ENCODE assay signal across 8 cellular contexts in the genomic region with DNA sequence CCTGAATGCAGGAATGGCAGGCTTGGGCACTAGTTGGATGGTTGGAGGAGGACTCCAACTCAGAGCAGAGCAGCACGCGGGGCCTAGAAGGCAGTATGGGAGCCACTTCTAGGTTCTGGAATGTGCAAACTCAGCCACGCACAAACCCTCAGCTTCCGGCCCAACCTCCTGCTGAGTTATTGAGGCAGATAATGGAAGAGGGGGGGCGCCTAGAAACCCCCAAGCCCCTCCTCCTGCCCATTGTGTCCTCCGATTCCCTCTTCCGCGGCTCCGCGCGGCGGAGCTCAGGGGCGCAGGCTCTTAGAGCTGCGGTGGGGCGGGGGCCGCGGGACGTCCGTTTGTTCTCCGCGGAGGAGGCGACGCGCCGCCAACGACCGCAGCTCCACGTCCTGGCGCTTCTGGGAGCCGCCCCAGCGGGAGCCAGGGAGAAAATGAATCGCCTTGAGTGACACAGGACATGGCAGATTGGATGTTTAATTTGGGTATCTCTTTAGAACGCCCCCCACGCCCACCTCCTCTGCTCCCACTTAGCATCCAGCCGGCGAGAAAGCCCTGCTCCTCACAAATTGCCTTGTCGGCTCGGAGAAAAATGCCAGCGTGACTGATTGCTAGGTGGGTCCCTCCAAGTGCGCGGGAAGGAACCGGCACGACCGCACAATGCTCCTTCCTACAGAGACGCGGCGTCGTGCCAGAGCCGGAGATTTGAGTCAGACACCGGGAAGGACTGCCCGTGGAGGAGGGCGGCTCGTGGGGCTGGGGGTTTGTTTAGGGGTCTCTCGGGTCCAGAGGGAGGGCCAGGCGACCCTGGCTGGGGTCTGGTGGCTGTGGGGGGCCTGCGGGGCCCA.
A peak's percentile ranks its signal among the peaks of the same experiment; 100 is the strongest.
DNase-seq lines count a peak whose midpoint lies in the region; ATAC-seq and TF ChIP-seq lines count a peak whose summit lies in the region.

No MANE protein-coding gene starts in this region.

- peaks cover 4 to 10% (median 7%) of the 10 kb centered on the region in 4 donors for H3K4me1 Mint-ChIP-seq in CD4-positive, alpha-beta memory T cell
- H3K4me1 Mint-ChIP-seq in endodermal cell = peaks cover 3% of the 10 kb centered on the region

- no peaks in the 10 kb centered on the region for H4K20me1 ChIP-seq in OCI-LY7 (ENCODE audit: insufficient read depth, low read length)

- DNase-seq in CD4-positive, alpha-beta memory T cell = no peak
- DNase-seq in KBM-7 (peak; percentile 95), SK-N-MC (ENCODE audit: low read depth, low spot score) (peak; percentile 96), endodermal cell (peak; percentile 89), medulla oblongata (ENCODE audit: extremely low spot score) (peak; percentile 67), OCI-LY7 (ENCODE audit: low spot score) (no peak)

- no peak overlapping the region for H2AFZ ChIP-seq in OCI-LY7 (ENCODE audit: low read length)

- H3K4me3 ChIP-seq in CD4-positive, alpha-beta memory T cell (ENCODE audit: low read length in 2 of 2) = no peak overlapping the region
- H3K4me3 ChIP-seq in SK-N-MC (peak overlapping the region; percentile 89), endodermal cell (ENCODE audit: low read length) (peak overlapping the region; percentile 84), OCI-LY7 (ENCODE audit: low read depth, low read length, poor library complexity, severe bottlenecking) (no peak overlapping the region)

- ATAC-seq in HG03108 (IDR thresholded peaks at IDR 0.05; ENCODE audit: unreplicated experiment) = no peak

- POLR2A ChIA-PET in CD4-positive, alpha-beta memory T cell (lab: Charles Lee; ENCODE audit: partially characterized antibody) = no interaction called here
- POLR2A ChIA-PET in OCI-LY7 (lab: Charles Lee) = interaction anchor here (0.7 to 1.1 kb wide), 2 partner anchors 16 to 443 kb away, joined by 3 to 4 read pairs; no protein-coding TSS in a partner anchor

- H3K79me2 ChIP-seq in OCI-LY7 (ENCODE audit: insufficient read depth, low read depth, low read length) = no peaks in the 10 kb centered on the region

- BruUV-seq in OCI-LY7 (replicated peaks; lab: Mats Ljungman, UMichigan) = no TSS peak

- H3K9me3 ChIP-seq in CD4-positive, alpha-beta memory T cell (ENCODE audit: control insufficient read depth in 1 of 2, low read length in 2 of 2) = no peaks in the 10 kb centered on the region
- H3K9me3 ChIP-seq in SK-N-MC (ENCODE audit: low read depth, low read length) = no peaks in the 10 kb centered on the region
- peaks cover 8% of the 10 kb centered on the region for H3K9me3 ChIP-seq in endodermal cell (ENCODE audit: control insufficient read depth, low read length)
- H3K9me3 ChIP-seq in OCI-LY7 (ENCODE audit: low read length) = no peaks in the 10 kb centered on the region

- peaks cover 6% of the 10 kb centered on the region for H3K4me1 ChIP-seq in CD4-positive, alpha-beta memory T cell (ENCODE audit: insufficient read depth, low read length)
- H3K4me1 ChIP-seq in endodermal cell (ENCODE audit: control insufficient read depth, insufficient read depth, low read length) (no peaks in the 10 kb centered on the region), OCI-LY7 (ENCODE audit: insufficient read depth, low read length, poor library complexity, severe bottlenecking) (no peaks in the 10 kb centered on the region)

- intact Hi-C loops in CD4-positive, alpha-beta memory T cell (cut with micrococcal nuclease) = no loop called here
- intact Hi-C loops in OCI-LY7 (cut with micrococcal nuclease; ENCODE audit: unreplicated experiment) = no loop called here

- WGBS in endodermal cell (ENCODE audit: insufficient coverage in 1 of 2, insufficient read length in 1 of 2), 2 experiments = 2% methylated on average over 16 to 56 of the region's 56 CpGs

- H3K9ac ChIP-seq in SK-N-MC (ENCODE audit: insufficient read length) (peak overlapping the region; percentile 86), endodermal cell (ENCODE audit: extremely low read depth, low read length, poor library complexity, severe bottlenecking) (peak overlapping the region; percentile 34)

- CTCF ChIA-PET in CD4-positive, alpha-beta memory T cell (lab: Charles Lee; ENCODE audit: partially characterized antibody) = no interaction called here
- CTCF ChIA-PET in OCI-LY7 (lab: Charles Lee; ENCODE audit: unreplicated experiment) = no interaction called here

- no peaks in the 10 kb centered on the region for H3K36me3 Mint-ChIP-seq in CD4-positive, alpha-beta memory T cell
- no peaks in the 10 kb centered on the region for H3K36me3 Mint-ChIP-seq in endodermal cell (ENCODE audit: low read depth)

- H3K27ac Mint-ChIP-seq in CD4-positive, alpha-beta memory T cell = no peak overlapping the region
- peak overlapping the region; percentile 77 for H3K27ac Mint-ChIP-seq in endodermal cell

- no peaks in the 10 kb centered on the region for H3K36me3 ChIP-seq in CD4-positive, alpha-beta memory T cell (ENCODE audit: insufficient read depth, low read length)
- H3K36me3 ChIP-seq in SK-N-MC (ENCODE audit: insufficient read depth, low read length) (no peaks in the 10 kb centered on the region), endodermal cell (ENCODE audit: control insufficient read depth, insufficient read depth, low read length) (no peaks in the 10 kb centered on the region), OCI-LY7 (ENCODE audit: insufficient read depth, low read length) (no peaks in the 10 kb centered on the region)

- H3K4me2 ChIP-seq in OCI-LY7 (ENCODE audit: low read length) = no peak overlapping the region

- no peaks in the 10 kb centered on the region for H3K9me2 ChIP-seq in OCI-LY7 (ENCODE audit: insufficient read depth, low read length)

- peaks cover 0 to 7% (median 1%) of the 10 kb centered on the region in 8 donors for H3K9me3 Mint-ChIP-seq in CD4-positive, alpha-beta memory T cell
- H3K9me3 Mint-ChIP-seq in endodermal cell = peaks cover 22% of the 10 kb centered on the region

- in situ Hi-C loops in KBM-7 (cut with MboI; ENCODE audit: low pct_unique_long_range_greater_than_20kb, low sequenced_read_pairs) = no loop called here

- TF ChIP-seq CTCF in endodermal cell (conservative IDR thresholded peaks at IDR 0.05) (no peak), OCI-LY7 (conservative IDR thresholded peaks at IDR 0.05; ENCODE audit: low read length) (no peak)

- H3K27me3 Mint-ChIP-seq in CD4-positive, alpha-beta memory T cell = peaks cover 27 to 39% of the 10 kb centered on the region in 2 donors
- peaks cover 25% of the 10 kb centered on the region for H3K27me3 Mint-ChIP-seq in endodermal cell (ENCODE audit: insufficient read depth)

- H3K27ac ChIP-seq in CD4-positive, alpha-beta memory T cell (ENCODE audit: low read depth, low read length) = no peak overlapping the region
- H3K27ac ChIP-seq in SK-N-MC (peak overlapping the region; percentile 96), endodermal cell (ENCODE audit: low read depth, low read length) (peak overlapping the region; percentile 92), temporal lobe (ENCODE audit: low read depth, low read length) (peak overlapping the region; percentile 44), OCI-LY7 (ENCODE audit: low read depth, low read length, poor library complexity, severe bottlenecking) (no peak overlapping the region)

- H3K27me3 ChIP-seq in CD4-positive, alpha-beta memory T cell (ENCODE audit: insufficient read depth, low read length) = peaks cover 17% of the 10 kb centered on the region
- no peaks in the 10 kb centered on the region for H3K27me3 ChIP-seq in endodermal cell (ENCODE audit: control insufficient read depth, insufficient read depth, low read length, poor library complexity, severe bottlenecking)

- H3K4me3 Mint-ChIP-seq in CD4-positive, alpha-beta memory T cell = peak overlapping the region in 6 of 8 donors; percentile 21 to 66 (median 50)
- H3K4me3 Mint-ChIP-seq in endodermal cell = peak overlapping the region; percentile 66

Comparison
In these comparisons a context has a peak if more than half of its experiments do, and no peak if none do; other contexts are left out.
1. DNase-seq: peak in KBM-7 (single experiment), SK-N-MC (single experiment), endodermal cell (single experiment) and medulla oblongata (single experiment); none in CD4-positive, alpha-beta memory T cell (0 of 5) and OCI-LY7 (single experiment).
2. H3K27ac ChIP-seq: peak in SK-N-MC (single experiment), endodermal cell (single experiment) and temporal lobe (single experiment); none in CD4-positive, alpha-beta memory T cell (single experiment) and OCI-LY7 (single experiment).
3. H3K4me3 ChIP-seq: peak in SK-N-MC (single experiment) and endodermal cell (single experiment); none in CD4-positive, alpha-beta memory T cell (0 of 2) and OCI-LY7 (single experiment).